Comparison of ENCODE assay signal across 24 cellular contexts in the genomic region with DNA sequence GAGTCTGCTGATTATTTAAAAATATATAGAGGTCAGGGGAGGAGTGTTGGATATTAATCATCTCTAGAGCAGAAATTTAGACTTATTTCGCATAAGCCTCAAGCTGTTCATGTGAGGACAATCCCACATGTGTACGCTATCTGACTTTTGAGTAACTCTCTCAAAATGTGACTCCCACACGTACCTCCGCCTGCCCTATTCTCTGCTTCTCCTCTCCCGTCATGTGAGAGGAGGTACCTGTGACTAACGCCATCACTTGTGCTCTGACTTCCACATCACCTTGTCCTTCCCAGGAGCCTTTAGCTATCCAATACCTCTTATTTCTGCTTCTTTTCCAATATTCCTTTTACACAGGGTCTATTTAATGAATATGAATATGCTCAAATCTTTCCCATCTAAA.
"Had no signal": no experiment of that assay in that cellular context is flagged by ENCODE, and none has a peak within 500 bp of the region (broad histone marks: within the 10 kb centered on the region; RNA-seq: fewer than 3 reads in every experiment).

No MANE protein-coding gene starts in this region.

- H3K27me3 Mint-ChIP-seq: stimulated activated memory B cell treated with anti-CD40 and anti-IgM and Interleukin-4, amounts not matched to agents 10 μg/mL and 1 μg/mL and 100 μg/mL, for 72 hours; stimulated activated naive B cell treated with anti-CD40 and anti-IgM and Interleukin-4, amounts not matched to agents 10 μg/mL and 1 μg/mL and 100 μg/mL, for 72 hours; stimulated activated naive CD8-positive, alpha-beta T cell treated with anti-CD3 and anti-CD28 coated beads, Interleukin-15, amount 100 ng/mL, for 72 hours; stimulated activated naive CD8-positive, alpha-beta T cell treated with anti-CD3 and anti-CD28 coated beads, Interleukin-15, Interleukin-2, amounts not matched to agents 100 ng/mL and 50 ng/mL, for 24 hours had no signal

- H3K4me1 Mint-ChIP-seq: stimulated activated effector memory CD8-positive, alpha-beta T cell treated with anti-CD3 and anti-CD28 coated beads, Interleukin-12 subunit alpha, Interleukin-12 subunit beta, amount 100 ng/mL, for 72 hours; stimulated activated memory B cell treated with anti-CD40 and anti-IgM and Interleukin-4, amounts not matched to agents 10 μg/mL and 1 μg/mL and 100 μg/mL, for 72 hours; stimulated activated naive B cell treated with anti-CD40 and anti-IgM and Interleukin-4, amounts not matched to agents 10 μg/mL and 1 μg/mL and 100 μg/mL, for 72 hours; stimulated activated naive CD8-positive, alpha-beta T cell treated with anti-CD3 and anti-CD28 coated beads, Interleukin-15, amount 100 ng/mL, for 72 hours had no signal

- H3K4me3 Mint-ChIP-seq: stimulated activated effector memory CD8-positive, alpha-beta T cell treated with anti-CD3 and anti-CD28 coated beads, Interleukin-12 subunit alpha, Interleukin-12 subunit beta, amount 100 ng/mL, for 72 hours; stimulated activated memory B cell treated with anti-CD40 and anti-IgM and Interleukin-4, amounts not matched to agents 10 μg/mL and 1 μg/mL and 100 μg/mL, for 72 hours; stimulated activated naive B cell treated with anti-CD40 and anti-IgM and Interleukin-4, amounts not matched to agents 10 μg/mL and 1 μg/mL and 100 μg/mL, for 72 hours; stimulated activated naive CD8-positive, alpha-beta T cell treated with anti-CD3 and anti-CD28 coated beads, Interleukin-15, amount 100 ng/mL, for 72 hours; stimulated activated naive CD8-positive, alpha-beta T cell treated with anti-CD3 and anti-CD28 coated beads, Interleukin-15, Interleukin-2, amounts not matched to agents 100 ng/mL and 50 ng/mL, for 24 hours; type B pancreatic cell had no signal

- DNase-seq: stimulated activated CD4-positive, alpha-beta T cell treated with anti-CD3 and anti-CD28 coated beads, Interleukin-2, amount 100 ng/mL, for 48 hours; stimulated activated CD4-positive, alpha-beta T cell treated with anti-CD3 and anti-CD28 coated beads, Interleukin-4, amount 100 ng/mL, for 1 hour; stimulated activated CD4-positive, alpha-beta T cell treated with anti-CD3 and anti-CD28 coated beads, Interleukin-4, amount 100 ng/mL, for 24 hours; stimulated activated CD4-positive, alpha-beta T cell treated with anti-CD3 and anti-CD28 coated beads, Interleukin-4, amount 100 ng/mL, for 4 hours; stimulated activated CD8-positive, alpha-beta memory T cell treated with anti-CD3 and anti-CD28 coated beads, Interleukin-4, amount 100 ng/mL, for 48 hours; stimulated activated naive B cell treated with anti-CD40 and anti-IgM and Interleukin-4, amounts not matched to agents 10 μg/mL and 1 μg/mL and 100 μg/mL, for 72 hours; stimulated activated naive CD4-positive, alpha-beta T cell; stimulated activated naive CD4-positive, alpha-beta T cell treated with Interleukin-2 at 50 U/mL for 16 hours; stimulated activated naive CD8-positive, alpha-beta T cell treated with anti-CD3 and anti-CD28 coated beads, Interleukin-15, amount 100 ng/mL, for 72 hours; stimulated activated naive CD8-positive, alpha-beta T cell treated with anti-CD3 and anti-CD28 coated beads, Interleukin-15, Interleukin-2, amounts not matched to agents 100 U/mL and 50 U/mL, for 24 hours; stomach; substantia nigra; testis; thyroid gland; tibial artery; transverse colon; trophoblast cell; upper lobe of left lung; upper lobe of right lung; uterus had no signal

- H3K27ac Mint-ChIP-seq: stimulated activated effector memory CD8-positive, alpha-beta T cell treated with anti-CD3 and anti-CD28 coated beads, Interleukin-12 subunit alpha, Interleukin-12 subunit beta, amount 100 ng/mL, for 72 hours; stimulated activated memory B cell treated with anti-CD40 and anti-IgM and Interleukin-4, amounts not matched to agents 10 μg/mL and 1 μg/mL and 100 μg/mL, for 72 hours; stimulated activated naive B cell treated with anti-CD40 and anti-IgM and Interleukin-4, amounts not matched to agents 10 μg/mL and 1 μg/mL and 100 μg/mL, for 72 hours; stimulated activated naive CD8-positive, alpha-beta T cell treated with anti-CD3 and anti-CD28 coated beads, Interleukin-15, amount 100 ng/mL, for 72 hours; stimulated activated naive CD8-positive, alpha-beta T cell treated with anti-CD3 and anti-CD28 coated beads, Interleukin-15, Interleukin-2, amounts not matched to agents 100 ng/mL and 50 ng/mL, for 24 hours; type B pancreatic cell had no signal

- H3K9me3 Mint-ChIP-seq: stimulated activated effector memory CD8-positive, alpha-beta T cell treated with anti-CD3 and anti-CD28 coated beads, Interleukin-12 subunit alpha, Interleukin-12 subunit beta, amount 100 ng/mL, for 72 hours; stimulated activated memory B cell treated with anti-CD40 and anti-IgM and Interleukin-4, amounts not matched to agents 10 μg/mL and 1 μg/mL and 100 μg/mL, for 72 hours; stimulated activated naive B cell treated with anti-CD40 and anti-IgM and Interleukin-4, amounts not matched to agents 10 μg/mL and 1 μg/mL and 100 μg/mL, for 72 hours; stimulated activated naive CD8-positive, alpha-beta T cell treated with anti-CD3 and anti-CD28 coated beads, Interleukin-15, amount 100 ng/mL, for 72 hours; stimulated activated naive CD8-positive, alpha-beta T cell treated with anti-CD3 and anti-CD28 coated beads, Interleukin-15, Interleukin-2, amounts not matched to agents 100 ng/mL and 50 ng/mL, for 24 hours; type B pancreatic cell had no signal

- H3K36me3 Mint-ChIP-seq: stimulated activated effector memory CD8-positive, alpha-beta T cell treated with anti-CD3 and anti-CD28 coated beads, Interleukin-12 subunit alpha, Interleukin-12 subunit beta, amount 100 ng/mL, for 72 hours; stimulated activated memory B cell treated with anti-CD40 and anti-IgM and Interleukin-4, amounts not matched to agents 10 μg/mL and 1 μg/mL and 100 μg/mL, for 72 hours; stimulated activated naive B cell treated with anti-CD40 and anti-IgM and Interleukin-4, amounts not matched to agents 10 μg/mL and 1 μg/mL and 100 μg/mL, for 72 hours; type B pancreatic cell had no signal
